Comparison of ENCODE assay signal across 8 cellular contexts in the genomic region with DNA sequence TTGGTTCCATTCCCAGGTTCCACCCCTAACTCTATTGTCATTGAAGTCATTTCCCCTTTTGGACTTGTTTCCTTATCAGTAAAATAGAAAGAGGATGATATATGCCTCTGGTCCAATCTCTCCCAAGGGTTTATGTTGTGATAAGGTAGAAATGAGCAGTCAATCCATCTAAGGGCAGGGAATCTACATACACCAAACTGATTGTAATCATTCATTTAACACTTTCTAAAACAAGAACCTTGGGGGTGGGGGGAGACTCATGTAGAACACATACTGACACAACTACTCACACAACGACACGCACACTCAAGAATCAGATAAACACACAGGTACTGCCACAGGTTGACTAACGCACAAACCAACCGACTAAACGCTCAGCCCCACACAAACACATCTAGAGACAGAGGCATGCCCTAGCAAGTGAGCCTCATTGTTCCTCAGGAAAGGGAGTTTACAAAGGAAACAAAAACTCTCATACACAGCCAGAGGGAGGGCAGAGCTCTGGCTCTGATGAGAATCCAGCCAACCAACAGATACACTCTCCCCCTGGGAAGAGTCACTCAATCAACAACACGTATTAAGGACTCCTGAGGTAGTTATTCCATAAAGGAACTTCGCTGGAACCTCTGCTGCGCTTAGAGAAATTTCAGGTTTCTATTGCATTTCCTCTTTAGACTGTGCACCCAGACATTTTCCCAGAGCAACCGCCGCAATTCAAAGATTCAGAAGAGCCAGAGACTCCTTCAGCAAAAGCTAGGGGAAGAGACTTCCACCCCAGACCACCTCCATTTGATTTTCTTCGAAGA. TPM values are rescaled to one million over a fixed set of nuclear protein-coding genes. Genes with fewer than 3 reads are reported as not detected.
DNase-seq lines count a peak whose midpoint lies in the region; ATAC-seq and TF ChIP-seq lines count a peak whose summit lies in the region.

No MANE protein-coding gene starts in this region.

- 0 out of 2 replicates have a peak, but pooled peaks cover 2% of the 10 kb centered on the region for H3K4me1 ChIP-seq in HEK293 (ENCODE audit: control insufficient read depth, insufficient read depth, low read length)
- H3K4me1 ChIP-seq in trophoblast cell (ENCODE audit: control insufficient read depth in 1 of 2, insufficient read depth in 2 of 2, low read length in 2 of 2) = peaks cover 15 to 16% of the 10 kb centered on the region in 2 experiments
- H3K4me1 ChIP-seq in SJCRH30 = no peaks in the 10 kb centered on the region

- H3K9me3 ChIP-seq in HEK293 (ENCODE audit: control insufficient read depth, insufficient read depth, low read depth, low read length) (no peaks in the 10 kb centered on the region), trophoblast cell (ENCODE audit: insufficient read depth, low read depth, low read length) (no peaks in the 10 kb centered on the region), SJCRH30 (replicated peaks) (no peaks in the 10 kb centered on the region)

- peak overlapping the region; percentile 39 for H3K4ac ChIP-seq in trophoblast cell (ENCODE audit: low read depth, low read length)

- H2BK5ac ChIP-seq in trophoblast cell (ENCODE audit: low read depth, low read length, poor library complexity) = peak overlapping the region; percentile 69

- H3K36me3 ChIP-seq in HEK293 (ENCODE audit: control insufficient read depth in 2 of 2, insufficient read depth in 1 of 2, low read length in 2 of 2) (no peaks in the 10 kb centered on the region), trophoblast cell (ENCODE audit: control insufficient read depth in 1 of 2, insufficient read depth in 2 of 2, low read length in 2 of 2) (peaks cover 0 to 3% of the 10 kb centered on the region in 2 experiments), SJCRH30 (no peaks in the 10 kb centered on the region)

- peak overlapping the region; percentile 51 for H2BK12ac ChIP-seq in trophoblast cell (ENCODE audit: low read length)

- no peak for ATAC-seq in HG03521 (IDR thresholded peaks at IDR 0.05; ENCODE audit: unreplicated experiment)

- WGBS in trophoblast cell (ENCODE audit: extremely low coverage, insufficient coverage, insufficient read length) = no CpG with 5 or more reads among the region's 11 CpGs

- no peak overlapping the region for H3K23ac ChIP-seq in trophoblast cell (ENCODE audit: low read length)

- peak overlapping the region; percentile 74 for H3K18ac ChIP-seq in trophoblast cell (ENCODE audit: low read length)

- peak overlapping the region; percentile 76 for H4K91ac ChIP-seq in trophoblast cell (ENCODE audit: low read depth, low read length)

- H4K12ac ChIP-seq in trophoblast cell (ENCODE audit: low read depth, low read length) = peak overlapping the region; percentile 41

- POLR2A ChIA-PET in HEK293 (lab: Yijun Ruan, JAX) = interaction anchor here (0.8 to 3.1 kb wide), 12 partner anchors 9 to 206 kb away, joined by 3 to 50 read pairs (median 7); partner anchors contain the start of genes TOMM40L, TSTD1 and USF1

- peak overlapping the region; percentile 91 for H3K4me2 ChIP-seq in trophoblast cell (ENCODE audit: low read length)

- peak overlapping the region; percentile 59 for H3K4me3 ChIP-seq in HEK293 (ENCODE audit: low read depth, low read length)
- peak overlapping the region; percentile 41 to 51 for H3K4me3 ChIP-seq in foreskin fibroblast (ENCODE audit: low read depth in 1 of 2, low read length in 2 of 2)
- peak overlapping the region; percentile 91 for H3K4me3 ChIP-seq in trophoblast cell (ENCODE audit: low read depth, low read length)
- no peak overlapping the region for H3K4me3 ChIP-seq in SJCRH30

- CTCF ChIA-PET in HEK293 (lab: Yijun Ruan, JAX) = interaction anchor here (0.7 to 2.8 kb wide), 8 partner anchors 20 to 75 kb away, joined by 3 to 18 read pairs (median 7); partner anchors contain the start of genes TSTD1 and USF1

- peak overlapping the region; percentile 43 for H4K8ac ChIP-seq in trophoblast cell (ENCODE audit: low read depth, low read length)

- H3K27ac ChIP-seq in HEK293 (ENCODE audit: extremely low read depth, low read depth, low read length) (peak overlapping the region; percentile 35; the same call in 1 of the 2 replicates), trophoblast cell (ENCODE audit: low read depth, low read length) (peak overlapping the region; percentile 92), SJCRH30 (no peak overlapping the region)

- H3K79me2 ChIP-seq in trophoblast cell (ENCODE audit: control insufficient read depth, insufficient read depth, low read length, poor library complexity) = peaks cover 24% of the 10 kb centered on the region

- DNase-seq in CD1c-positive myeloid dendritic cell (ENCODE audit: extremely low spot score) (peak; percentile 49), UCSD-AML1 (lab: John Stamatoyannopoulos, UW; ENCODE audit: unreplicated experiment) (peak; percentile 33), foreskin fibroblast (peak in 1 of 2 donors; percentile 18), trophoblast cell (peak in 1 of 2 donors; percentile 42), SJCRH30 (no peak), LoVo (ENCODE audit: low spot score) (no peak)

- H3K14ac ChIP-seq in trophoblast cell (ENCODE audit: low read length) = peak overlapping the region; percentile 63

- H2AFZ ChIP-seq in trophoblast cell (ENCODE audit: insufficient read depth, low read length, poor library complexity) = peak overlapping the region; percentile 35

- TF ChIP-seq CTCF in HEK293 (tag by site-specific recombination; IDR thresholded peaks at IDR 0.05) = no peak
- no peak for TF ChIP-seq CTCF in foreskin fibroblast (IDR thresholded peaks at IDR 0.05; ENCODE audit: low read depth, low read length)

- peak overlapping the region; percentile 25 for H2BK120ac ChIP-seq in trophoblast cell (ENCODE audit: insufficient read depth, low read length, poor library complexity)

- H3K27me3 ChIP-seq in trophoblast cell (ENCODE audit: insufficient read depth, low read length) (no peaks in the 10 kb centered on the region), SJCRH30 (no peaks in the 10 kb centered on the region)

- H2AK5ac ChIP-seq in trophoblast cell (ENCODE audit: low read length) = peak overlapping the region; percentile 86

- peak overlapping the region; percentile 95 for H3K9ac ChIP-seq in trophoblast cell (ENCODE audit: low read length)

- peaks cover 29% of the 10 kb centered on the region for H3K79me1 ChIP-seq in trophoblast cell (ENCODE audit: low read length)

TF ChIP-seq in HEK293, 187 proteins besides CTCF, POLR2A, EP300 and RAD21 (continues in another document):
- TF ChIP-seq, protein P1, sequence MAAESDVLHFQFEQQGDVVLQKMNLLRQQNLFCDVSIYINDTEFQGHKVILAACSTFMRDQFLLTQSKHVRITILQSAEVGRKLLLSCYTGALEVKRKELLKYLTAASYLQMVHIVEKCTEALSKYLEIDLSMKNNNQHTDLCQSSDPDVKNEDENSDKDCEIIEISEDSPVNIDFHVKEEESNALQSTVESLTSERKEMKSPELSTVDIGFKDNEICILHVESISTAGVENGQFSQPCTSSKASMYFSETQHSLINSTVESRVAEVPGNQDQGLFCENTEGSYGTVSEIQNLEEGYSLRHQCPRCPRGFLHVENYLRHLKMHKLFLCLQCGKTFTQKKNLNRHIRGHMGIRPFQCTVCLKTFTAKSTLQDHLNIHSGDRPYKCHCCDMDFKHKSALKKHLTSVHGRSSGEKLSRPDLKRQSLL (tag by site-specific recombination; IDR thresholded peaks at IDR 0.05) = no peak
- TF ChIP-seq SCRT2 (tag by site-specific recombination; IDR thresholded peaks at IDR 0.05) = peak; percentile 89
- TF ChIP-seq ZNF354C (tag by site-specific recombination; IDR thresholded peaks at IDR 0.05; ENCODE audit: borderline replicate concordance, low read depth) = no peak
- TF ChIP-seq ZNF341 (tag by site-specific recombination; IDR thresholded peaks at IDR 0.05; ENCODE audit: low read depth) = no peak
- no peak for TF ChIP-seq ZNF837 (tag by site-specific recombination; IDR thresholded peaks at IDR 0.05)
- no peak for TF ChIP-seq ZNF280D (tag by site-specific recombination; IDR thresholded peaks at IDR 0.05)
- no peak for TF ChIP-seq GFI1B (tag by site-specific recombination; IDR thresholded peaks at IDR 0.05)
- no peak for TF ChIP-seq ZNF785 (tag by site-specific recombination; IDR thresholded peaks at IDR 0.05)

RNA-seq across cellular contexts. Expression of gene F11R, which starts 1.0 kb away (rescaled TPM):
- 119 and 129 TPM in 2 replicates for polyA plus RNA-seq in trophoblast cell (2013)
- not detected in 2 replicates for total RNA-seq in SJCRH30 (2014; rRNA removed; shearing (Covaris generic))

RNA-seq across cellular contexts. Expression of gene TSTD1, which starts 18.8 kb away (rescaled TPM):
- polyA plus RNA-seq in trophoblast cell (2013) = 89.6 and 89.7 TPM in 2 replicates
- total RNA-seq in SJCRH30 (2014; rRNA removed; shearing (Covaris generic)) = not detected in 2 replicates

RNA-seq across cellular contexts. Expression of gene USF1, which starts 25.8 kb away (rescaled TPM):
- polyA plus RNA-seq in trophoblast cell (2013) = 43.5 and 43.8 TPM in 2 replicates
- 65.6 and 66.4 TPM in 2 replicates for total RNA-seq in SJCRH30 (2014; rRNA removed; shearing (Covaris generic))

RNA-seq across cellular contexts. Expression of gene ARHGAP30, which starts 49.7 kb away (rescaled TPM):
- polyA plus RNA-seq in trophoblast cell (2013) = 0.82 and 0.97 TPM in 2 replicates
- 0.12 and 0.23 TPM in 2 replicates for total RNA-seq in SJCRH30 (2014; rRNA removed; shearing (Covaris generic))

Comparison
In these comparisons a context has a peak if more than half of its experiments do, and no peak if none do; other contexts are left out.
1. DNase-seq: peak in CD1c-positive myeloid dendritic cell (single experiment) and UCSD-AML1 (single experiment); none in SJCRH30 (0 of 2) and LoVo (single experiment).